Comparison of ENCODE assay signal across 25 cellular contexts in the genomic region with DNA sequence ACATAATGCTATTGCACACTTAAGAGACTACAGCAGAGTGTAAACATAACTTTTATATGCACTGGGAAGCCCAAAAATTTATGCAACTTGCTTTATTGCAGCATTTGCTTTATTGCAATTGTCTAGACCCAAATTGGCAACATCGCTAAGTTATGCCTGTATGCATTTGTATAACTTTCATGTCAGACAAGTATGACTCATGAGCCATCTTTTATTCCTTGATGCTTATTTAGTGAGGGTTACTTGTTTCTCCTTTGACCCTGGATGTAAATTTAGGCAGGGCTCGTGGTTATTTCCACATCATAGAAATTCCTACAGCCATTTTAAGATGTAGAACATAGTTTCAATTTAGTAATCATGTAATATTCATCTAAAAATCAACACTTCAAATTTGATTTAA.
A peak's percentile ranks its signal among the peaks of the same experiment; 100 is the strongest.
DNase-seq lines count a peak whose midpoint lies in the region; ATAC-seq, FAIRE-seq and TF ChIP-seq lines count a peak whose summit lies in the region.
"Had no signal": no experiment of that assay in that cellular context is flagged by ENCODE, and none has a peak within 500 bp of the region (broad histone marks: within the 10 kb centered on the region; RNA-seq: fewer than 3 reads in every experiment).

No MANE protein-coding gene starts in this region.

- TF ChIP-seq POLR2A in breast epithelium (IDR thresholded peaks at IDR 0.05) = no peak

- H3K4me3 Mint-ChIP-seq in MCF 10A (ENCODE audit: unreplicated experiment) = no peak overlapping the region
- H3K4me3 Mint-ChIP-seq in WTC11 = no peak overlapping the region
- H3K4me3 Mint-ChIP-seq: B cell; CD4-positive, alpha-beta T cell; CD8-positive, alpha-beta T cell had no signal

- H3K36me3 Mint-ChIP-seq in MCF 10A (ENCODE audit: insufficient read depth, unreplicated experiment) = no peaks in the 10 kb centered on the region
- no peaks in the 10 kb centered on the region for H3K36me3 Mint-ChIP-seq in WTC11
- H3K36me3 Mint-ChIP-seq: CD8-positive, alpha-beta T cell had no signal

- H3K36me3 ChIP-seq in breast epithelium (no peaks in the 10 kb centered on the region), RWPE2 (ENCODE audit: low read depth) (no peaks in the 10 kb centered on the region), bronchial epithelial cell (ENCODE audit: control insufficient read depth, insufficient read depth, low read length) (no peaks in the 10 kb centered on the region)
- H3K36me3 ChIP-seq: BLaER1 treated with 17β-estradiol and CSF1 and Interleukin-3, amounts not matched to agents 10 nM and 100 nM had no signal

- no peak overlapping the region for H3K27ac Mint-ChIP-seq in MCF 10A (ENCODE audit: low read depth, unreplicated experiment)
- H3K27ac Mint-ChIP-seq in WTC11 = no peak overlapping the region
- H3K27ac Mint-ChIP-seq: B cell; CD4-positive, alpha-beta T cell; CD8-positive, alpha-beta T cell had no signal

- POLR2A ChIA-PET in MCF 10A (lab: Yijun Ruan, JAX) = interaction anchor here (0.9 to 6.9 kb wide), 3 partner anchors 10 to 25 kb away, joined by 3 to 42 read pairs (median 29); no protein-coding TSS in a partner anchor
- POLR2A ChIA-PET in WTC11 (lab: Charles Lee) = no interaction called here

- H3K4me1 Mint-ChIP-seq in MCF 10A (ENCODE audit: insufficient read depth, unreplicated experiment) = peaks cover 12% of the 10 kb centered on the region
- H3K4me1 Mint-ChIP-seq in WTC11 = no peaks in the 10 kb centered on the region
- H3K4me1 Mint-ChIP-seq: B cell had no signal

- FAIRE-seq in bronchial epithelial cell (lab: Jason Lieb, UNC) = no peak
- FAIRE-seq: A549, D721Med, GM12878, GM12892, GM18507 had no signal

- H3K9me3 ChIP-seq in breast epithelium (no peaks in the 10 kb centered on the region), RWPE2 (ENCODE audit: severe bottlenecking) (no peaks in the 10 kb centered on the region)
- H3K9me3 ChIP-seq: A549, Caco-2 had no signal

- DNase-seq in MCF 10A (ENCODE audit: unreplicated experiment) (peak; percentile 62), breast epithelium (ENCODE audit: low spot score in 2 of 2) (no peak), RWPE2 (ENCODE audit: low spot score) (no peak), bronchial epithelial cell (ENCODE audit: low read depth) (peak; percentile 56), DMS53 treated with DMSO at 0.1 percent for 48 hours (lab: John Stamatoyannopoulos, UW; ENCODE audit: unreplicated experiment) (no peak), WTC11 (ENCODE audit: low spot score) (no peak)
- DNase-seq: AML-193; Caco-2; Calu3; CD4-positive, alpha-beta T cell; CD8-positive, alpha-beta T cell; DMS79; DND-41; EL; GDM1 had no signal

- H3K27me3 ChIP-seq in breast epithelium = no peaks in the 10 kb centered on the region
- H3K27me3 ChIP-seq in RWPE2 (ENCODE audit: insufficient read depth, poor library complexity, severe bottlenecking) = no peaks in the 10 kb centered on the region
- H3K27me3 ChIP-seq in bronchial epithelial cell (ENCODE audit: control insufficient read depth, insufficient read depth, low read length) = no peaks in the 10 kb centered on the region
- H3K27me3 ChIP-seq: BLaER1 treated with 17β-estradiol and CSF1 and Interleukin-3, amounts not matched to agents 10 nM and 100 nM had no signal

- intact Hi-C loops in MCF 10A (cut with micrococcal nuclease) = no loop called here
- intact Hi-C loops in breast epithelium (cut with DNase I; ENCODE audit: low total_unique reads) = no loop called here

- no peak overlapping the region for H3K4me3 ChIP-seq in breast epithelium
- H3K4me3 ChIP-seq in RWPE2 (ENCODE audit: severe bottlenecking) = no peak overlapping the region
- no peak overlapping the region for H3K4me3 ChIP-seq in bronchial epithelial cell (ENCODE audit: low read depth, low read length)
- H3K4me3 ChIP-seq: A549; BLaER1 treated with 17β-estradiol and CSF1 and Interleukin-3, amounts not matched to agents 10 nM and 100 nM; GM12878 had no signal

- CTCF ChIA-PET in MCF 10A (lab: Yijun Ruan, JAX) (no interaction called here), WTC11 (lab: Charles Lee) (no interaction called here)

- TF ChIP-seq CTCF in MCF 10A (IDR thresholded peaks at IDR 0.05; ENCODE audit: unreplicated experiment) = no peak
- no peak for TF ChIP-seq CTCF in breast epithelium (IDR thresholded peaks at IDR 0.05)
- no peak for TF ChIP-seq CTCF in RWPE2 (IDR thresholded peaks at IDR 0.05; ENCODE audit: poor library complexity, severe bottlenecking)
- TF ChIP-seq CTCF in bronchial epithelial cell (IDR thresholded peaks at IDR 0.05; ENCODE audit: insufficient read depth, low read length, severe bottlenecking) = no peak
- no peak for TF ChIP-seq CTCF in WTC11 (IDR thresholded peaks at IDR 0.05)

- H3K27ac ChIP-seq in breast epithelium (no peak overlapping the region), RWPE2 (ENCODE audit: poor library complexity, severe bottlenecking) (no peak overlapping the region)
- H3K27ac ChIP-seq: 22Rv1; A549; BLaER1 treated with 17β-estradiol and CSF1 and Interleukin-3, amounts not matched to agents 10 nM and 100 nM; C4-2B had no signal

- no peaks in the 10 kb centered on the region for H3K9me3 Mint-ChIP-seq in MCF 10A (ENCODE audit: unreplicated experiment)
- peaks cover 12% of the 10 kb centered on the region for H3K9me3 Mint-ChIP-seq in WTC11
- H3K9me3 Mint-ChIP-seq: CD4-positive, alpha-beta T cell had no signal

- BruUV-seq in MCF 10A (replicated peaks; lab: Mats Ljungman, UMichigan) = no TSS peak

- ATAC-seq in RWPE2 (ENCODE audit: low read depth) (peak; percentile 66; the same call in 2 of the 3 replicates), GM21515 (IDR thresholded peaks at IDR 0.05; ENCODE audit: unreplicated experiment) (no peak), WTC11 (no peak)
- ATAC-seq: A549; CD8-positive, alpha-beta T cell; GM12878 had no signal

- no peaks in the 10 kb centered on the region for H3K27me3 Mint-ChIP-seq in MCF 10A (ENCODE audit: insufficient read depth, unreplicated experiment)
- peaks cover 4% of the 10 kb centered on the region; the same call in 1 of the 2 replicates for H3K27me3 Mint-ChIP-seq in WTC11 (ENCODE audit: low read depth)

- no peaks in the 10 kb centered on the region for H3K4me1 ChIP-seq in breast epithelium
- H3K4me1 ChIP-seq in RWPE2 (ENCODE audit: insufficient read depth, poor library complexity, severe bottlenecking) = peaks cover 12% of the 10 kb centered on the region
- H3K4me1 ChIP-seq: A549, Caco-2 had no signal

TF ChIP-seq in WTC11, 78 proteins besides CTCF, POLR2A, EP300 and RAD21:
- no peak for TF ChIP-seq PRRX2 (CRISPR knock-in tag; IDR thresholded peaks at IDR 0.05)
- TF ChIP-seq, protein P1, sequence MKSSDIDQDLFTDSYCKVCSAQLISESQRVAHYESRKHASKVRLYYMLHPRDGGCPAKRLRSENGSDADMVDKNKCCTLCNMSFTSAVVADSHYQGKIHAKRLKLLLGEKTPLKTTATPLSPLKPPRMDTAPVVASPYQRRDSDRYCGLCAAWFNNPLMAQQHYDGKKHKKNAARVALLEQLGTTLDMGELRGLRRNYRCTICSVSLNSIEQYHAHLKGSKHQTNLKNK (CRISPR knock-in tag; IDR thresholded peaks at IDR 0.05) = no peak
- TF ChIP-seq, protein P2, sequence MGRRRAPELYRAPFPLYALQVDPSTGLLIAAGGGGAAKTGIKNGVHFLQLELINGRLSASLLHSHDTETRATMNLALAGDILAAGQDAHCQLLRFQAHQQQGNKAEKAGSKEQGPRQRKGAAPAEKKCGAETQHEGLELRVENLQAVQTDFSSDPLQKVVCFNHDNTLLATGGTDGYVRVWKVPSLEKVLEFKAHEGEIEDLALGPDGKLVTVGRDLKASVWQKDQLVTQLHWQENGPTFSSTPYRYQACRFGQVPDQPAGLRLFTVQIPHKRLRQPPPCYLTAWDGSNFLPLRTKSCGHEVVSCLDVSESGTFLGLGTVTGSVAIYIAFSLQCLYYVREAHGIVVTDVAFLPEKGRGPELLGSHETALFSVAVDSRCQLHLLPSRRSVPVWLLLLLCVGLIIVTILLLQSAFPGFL (CRISPR knock-in tag; IDR thresholded peaks at IDR 0.05; ENCODE audit: borderline replicate concordance) = no peak
- TF ChIP-seq, protein P3, sequence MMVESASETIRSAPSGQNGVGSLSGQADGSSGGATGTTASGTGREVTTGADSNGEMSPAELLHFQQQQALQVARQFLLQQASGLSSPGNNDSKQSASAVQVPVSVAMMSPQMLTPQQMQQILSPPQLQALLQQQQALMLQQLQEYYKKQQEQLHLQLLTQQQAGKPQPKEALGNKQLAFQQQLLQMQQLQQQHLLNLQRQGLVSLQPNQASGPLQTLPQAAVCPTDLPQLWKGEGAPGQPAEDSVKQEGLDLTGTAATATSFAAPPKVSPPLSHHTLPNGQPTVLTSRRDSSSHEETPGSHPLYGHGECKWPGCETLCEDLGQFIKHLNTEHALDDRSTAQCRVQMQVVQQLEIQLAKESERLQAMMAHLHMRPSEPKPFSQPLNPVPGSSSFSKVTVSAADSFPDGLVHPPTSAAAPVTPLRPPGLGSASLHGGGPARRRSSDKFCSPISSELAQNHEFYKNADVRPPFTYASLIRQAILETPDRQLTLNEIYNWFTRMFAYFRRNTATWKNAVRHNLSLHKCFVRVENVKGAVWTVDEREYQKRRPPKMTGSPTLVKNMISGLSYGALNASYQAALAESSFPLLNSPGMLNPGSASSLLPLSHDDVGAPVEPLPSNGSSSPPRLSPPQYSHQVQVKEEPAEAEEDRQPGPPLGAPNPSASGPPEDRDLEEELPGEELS (CRISPR knock-in tag; IDR thresholded peaks at IDR 0.05) = no peak
- TF ChIP-seq, protein P4, sequence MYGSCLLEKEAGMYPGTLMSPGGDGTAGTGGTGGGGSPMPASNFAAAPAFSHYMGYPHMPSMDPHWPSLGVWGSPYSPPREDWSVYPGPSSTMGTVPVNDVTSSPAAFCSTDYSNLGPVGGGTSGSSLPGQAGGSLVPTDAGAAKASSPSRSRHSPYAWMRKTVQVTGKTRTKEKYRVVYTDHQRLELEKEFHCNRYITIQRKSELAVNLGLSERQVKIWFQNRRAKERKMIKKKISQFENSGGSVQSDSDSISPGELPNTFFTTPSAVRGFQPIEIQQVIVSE (CRISPR knock-in tag; IDR thresholded peaks at IDR 0.05; ENCODE audit: borderline replicate concordance) = no peak
- TF ChIP-seq ZBTB21 (CRISPR knock-in tag; IDR thresholded peaks at IDR 0.05; ENCODE audit: borderline replicate concordance) = no peak
- no peak for TF ChIP-seq SOX15 (CRISPR knock-in tag; IDR thresholded peaks at IDR 0.05)

Comparison
In these comparisons a context has a peak if more than half of its experiments do, and no peak if none do; other contexts are left out.
1. DNase-seq: peak in MCF 10A (single experiment) and bronchial epithelial cell (single experiment); none in breast epithelium (0 of 2), RWPE2 (single experiment), DMS53 treated with DMSO at 0.1 percent for 48 hours (single experiment) and WTC11 (single experiment).